ENCODE assay signal across 9 cellular contexts in genomic region chr12:56105503-56105902, GRCh38. TPM values are rescaled to one million over a fixed set of nuclear protein-coding genes. Genes with fewer than 3 reads are reported as not detected.
DNase-seq lines count a peak whose midpoint lies in the region; ATAC-seq, FAIRE-seq and TF ChIP-seq lines count a peak whose summit lies in the region.
"Had no signal": no experiment of that assay in that cellular context is flagged by ENCODE, and none has a peak within 500 bp of the region (broad histone marks: within the 10 kb centered on the region; RNA-seq: fewer than 3 reads in every experiment).

No MANE protein-coding gene starts in this region.

- no peak for FAIRE-seq in keratinocyte (lab: Jason Lieb, UNC)
- FAIRE-seq: A204.1 had no signal

- intact Hi-C loops in head of caudate nucleus (cut with DNase I) = loop anchor here (10.0 kb wide), 2 partner anchors 61 to 111 kb away; partner anchors contain the start of genes RPS26 and SUOX

- POLR2A ChIA-PET in SK-N-SH (lab: Yijun Ruan, JAX) = interaction anchor here (0.8 to 3.0 kb wide), 6 partner anchors 11 to 117 kb away, joined by 4 to 33 read pairs (median 14); partner anchors contain the start of genes ERBB3, ESYT1, RPL41 and ZC3H10

- peaks cover 21% of the 10 kb centered on the region for H3K36me3 Mint-ChIP-seq in activated naive CD8-positive, alpha-beta T cell

- peak overlapping the region; percentile 89 to 90 for H3K4me3 ChIP-seq in SK-N-SH (ENCODE audit: low read depth in 2 of 2, low read length in 1 of 2)
- H3K4me3 ChIP-seq in keratinocyte (ENCODE audit: control insufficient read depth in 2 of 3, extremely low read depth in 1 of 3, insufficient read depth in 2 of 3, low read depth in 1 of 3, low read length in 3 of 3) = peak overlapping the region; percentile 68 to 95 (median 93)
- peak overlapping the region; percentile 78 to 96 (median 88) for H3K4me3 ChIP-seq in subcutaneous abdominal adipose tissue (ENCODE audit: low read depth in 1 of 5, low read length in 5 of 5)

- peak overlapping the region; percentile 100 for H3K27ac Mint-ChIP-seq in activated naive CD8-positive, alpha-beta T cell

- dilution Hi-C loops in keratinocyte (cut with MboI; ENCODE audit: extremely low pct_ligation_motif_present, low sequenced_read_pairs) = no loop called here

- H2AFZ ChIP-seq in SK-N-SH (ENCODE audit: low read depth) (no peak overlapping the region), keratinocyte (ENCODE audit: control insufficient read depth, low read length) (no peak overlapping the region)

- H3K27me3 ChIP-seq in SK-N-SH (ENCODE audit: insufficient read depth) = no peaks in the 10 kb centered on the region
- H3K27me3 ChIP-seq in keratinocyte (ENCODE audit: control insufficient read depth, extremely low read depth, insufficient read depth, low read length) = no peaks in the 10 kb centered on the region
- H3K27me3 ChIP-seq in subcutaneous abdominal adipose tissue (ENCODE audit: control insufficient read depth in 5 of 5, insufficient read depth in 4 of 5, low read length in 5 of 5) = no peaks in the 10 kb centered on the region

- no peak for ATAC-seq in SK-N-SH treated with all-trans-retinoic acid at 6 μM for 48 hours

- H3K4me2 ChIP-seq in SK-N-SH (peak overlapping the region; percentile 84), keratinocyte (ENCODE audit: control insufficient read depth, extremely low read depth, insufficient read depth, low read depth, low read length) (peak overlapping the region; percentile 100)

- H3K36me3 ChIP-seq in SK-N-SH (replicated peaks in 1 of 2; ENCODE audit: control insufficient read depth in 1 of 2, insufficient read depth in 2 of 2, low read length in 1 of 2) = peaks cover 32 to 40% of the 10 kb centered on the region in 2 experiments
- peaks cover 17 to 33% of the 10 kb centered on the region in 2 experiments for H3K36me3 ChIP-seq in keratinocyte (ENCODE audit: control insufficient read depth in 2 of 2, extremely low read depth in 1 of 2, insufficient read depth in 2 of 2, low read length in 2 of 2)
- H3K36me3 ChIP-seq in subcutaneous abdominal adipose tissue (ENCODE audit: control insufficient read depth in 5 of 5, insufficient read depth in 5 of 5, low read length in 5 of 5) = peaks cover 11 to 38% (median 33%) of the 10 kb centered on the region in 5 donors

- peaks cover 14% of the 10 kb centered on the region for H3F3A ChIP-seq in SK-N-SH (replicated peaks; ENCODE audit: insufficient read depth)

- TF ChIP-seq EP300 in SK-N-SH (IDR thresholded peaks at IDR 0.05; ENCODE audit: borderline replicate concordance in 1 of 2, low read depth in 1 of 2, low read length in 1 of 2) = no peak

- H3K27ac ChIP-seq in SK-N-SH (ENCODE audit: low read depth in 2 of 2, low read length in 1 of 2) (no peak overlapping the region), keratinocyte (ENCODE audit: control insufficient read depth, insufficient read depth, low read length) (peak overlapping the region; percentile 76), subcutaneous abdominal adipose tissue (ENCODE audit: low read depth, low read length) (peak overlapping the region; percentile 81)

- in situ Hi-C loops in ACHN (cut with HindIII; ENCODE audit: low pct_ligation_motif_present, low pct_unique_long_range_greater_than_20kb, low sequenced_read_pairs) = no loop called here

- H4K20me1 ChIP-seq in SK-N-SH (ENCODE audit: insufficient read depth) (0 out of 2 replicates have a peak, but pooled peaks cover 3% of the 10 kb centered on the region), keratinocyte (ENCODE audit: control insufficient read depth, extremely low read depth, insufficient read depth, low read length) (peaks cover 6% of the 10 kb centered on the region)

- TF ChIP-seq RAD21 in SK-N-SH (IDR thresholded peaks at IDR 0.05; ENCODE audit: low read length) = no peak

- H3K4me3 Mint-ChIP-seq in activated naive CD8-positive, alpha-beta T cell = peak overlapping the region; percentile 100

- no peaks in the 10 kb centered on the region for H3K9me1 ChIP-seq in keratinocyte (ENCODE audit: control insufficient read depth, extremely low read depth, insufficient read depth, low read length)

- no peak for DNase-seq in SK-N-SH
- DNase-seq in keratinocyte (ENCODE audit: low read depth, low spot score) = no peak
- no peak for DNase-seq in ACHN
- DNase-seq in head of caudate nucleus = no peak
- DNase-seq in amniotic stem cell (lab: John Stamatoyannopoulos, UW) = no peak

- H3K9ac ChIP-seq in SK-N-SH (peak overlapping the region; percentile 96), keratinocyte (ENCODE audit: control insufficient read depth, extremely low read depth, insufficient read depth, low read length) (peak overlapping the region; percentile 95), subcutaneous abdominal adipose tissue (ENCODE audit: low read length in 5 of 5) (peak overlapping the region; percentile 81 to 95 (median 94))

- peaks cover 53% of the 10 kb centered on the region for H3K4me1 Mint-ChIP-seq in activated naive CD8-positive, alpha-beta T cell (ENCODE audit: low read depth)

- H3K9me3 ChIP-seq in SK-N-SH = no peaks in the 10 kb centered on the region
- no peaks in the 10 kb centered on the region for H3K9me3 ChIP-seq in keratinocyte (ENCODE audit: control insufficient read depth, low read depth, low read length)
- no peaks in the 10 kb centered on the region for H3K9me3 ChIP-seq in subcutaneous abdominal adipose tissue (ENCODE audit: control insufficient read depth in 5 of 5, low read length in 5 of 5)

- TF ChIP-seq CTCF in SK-N-SH (IDR thresholded peaks at IDR 0.05) = no peak
- no peak for TF ChIP-seq CTCF in keratinocyte (optimal IDR thresholded peaks at IDR 0.05 in 1 of 3, IDR thresholded peaks at IDR 0.05 in 1 of 3, conservative IDR thresholded peaks at IDR 0.05 in 1 of 3; ENCODE audit: extremely low read depth in 1 of 3, insufficient read depth in 2 of 3, low read length in 3 of 3)

- CTCF ChIA-PET in SK-N-SH (lab: Yijun Ruan, JAX) = interaction anchor here (1.3 to 1.9 kb wide), 4 partner anchors 12 to 153 kb away, joined by 4 to 7 read pairs (median 6); partner anchors contain the start of genes ANKRD52, SMARCC2 and ZC3H10

- H3K27me3 Mint-ChIP-seq in activated naive CD8-positive, alpha-beta T cell = no peaks in the 10 kb centered on the region

- H3K9me3 Mint-ChIP-seq in activated naive CD8-positive, alpha-beta T cell (ENCODE audit: low read depth) = no peaks in the 10 kb centered on the region

- no peaks in the 10 kb centered on the region for H3K9me2 ChIP-seq in SK-N-SH

- H3K79me2 ChIP-seq in SK-N-SH (ENCODE audit: insufficient read depth) (peaks cover 42% of the 10 kb centered on the region), keratinocyte (ENCODE audit: control insufficient read depth, insufficient read depth, low read length) (peaks cover 37% of the 10 kb centered on the region)

- WGBS in SK-N-SH (ENCODE audit: low lambda C conversion rate) = 13% methylated on average over 3 of the region's 3 CpGs

- peaks cover 5 to 19% of the 10 kb centered on the region in 2 experiments; a peak in 3 of 4 replicates for H3K4me1 ChIP-seq in SK-N-SH (ENCODE audit: control insufficient read depth in 1 of 2, insufficient read depth in 2 of 2, low read depth in 1 of 2, low read length in 1 of 2)
- peaks cover 30% of the 10 kb centered on the region for H3K4me1 ChIP-seq in keratinocyte (ENCODE audit: control insufficient read depth, extremely low read depth, insufficient read depth, low read length)
- H3K4me1 ChIP-seq in subcutaneous abdominal adipose tissue (ENCODE audit: control insufficient read depth in 5 of 5, insufficient read depth in 5 of 5, low read length in 5 of 5) = peaks cover 13 to 28% (median 22%) of the 10 kb centered on the region in 5 donors

RNA-seq across cellular contexts. Expression of gene PA2G4, which starts 1.1 kb away (rescaled TPM):
- polyA plus RNA-seq in SK-N-SH (2012; rRNA removed) (207 and 213 TPM in 2 replicates), keratinocyte (247 to 505 TPM (median 480 TPM) in 3 replicates)
- 228 and 238 TPM in 2 replicates for polyA plus RNA-seq in SK-N-SH (2012; cell fraction: cytosol; rRNA removed)
- 79.9 and 168 TPM in 2 replicates for polyA plus RNA-seq in SK-N-SH (2012; cell fraction: nucleus; rRNA removed)
- polyA plus RNA-seq in keratinocyte (2011; ENCODE audit: low read depth) = 147 TPM
- 318 and 422 TPM in 2 replicates for polyA plus RNA-seq in keratinocyte (2011; cell fraction: cytosol; rRNA removed)
- polyA plus RNA-seq in keratinocyte (2011; cell fraction: nucleus; rRNA removed) = 225 and 331 TPM in 2 replicates
- polyA plus RNA-seq in keratinocyte (2012; ENCODE audit: low replicate concordance) = 153 and 296 TPM in 2 replicates
- 43.9 to 207 TPM (median 82.7 TPM) in 3 replicates for polyA minus RNA-seq in keratinocyte
- polyA minus RNA-seq in keratinocyte (2011; cell fraction: cytosol; rRNA and poly(A)+ RNA removed) = 155 TPM
- polyA minus RNA-seq in keratinocyte (2011; cell fraction: nucleus; rRNA and poly(A)+ RNA removed) = 48.2 and 81.0 TPM in 2 replicates

RNA-seq across cellular contexts. Expression of gene RPL41, which starts 10.9 kb away (rescaled TPM):
- polyA plus RNA-seq in SK-N-SH (2012; rRNA removed) = 11,334 and 12,464 TPM in 2 replicates
- 13,670 and 22,985 TPM in 2 replicates for polyA plus RNA-seq in SK-N-SH (2012; cell fraction: cytosol; rRNA removed)
- 3,083 and 6,187 TPM in 2 replicates for polyA plus RNA-seq in SK-N-SH (2012; cell fraction: nucleus; rRNA removed)
- 7,566 to 10,481 TPM (median 10,062 TPM) in 3 replicates for polyA plus RNA-seq in keratinocyte
- polyA plus RNA-seq in keratinocyte (2011; ENCODE audit: low read depth) = 3,262 TPM
- polyA plus RNA-seq in keratinocyte (2011; cell fraction: cytosol; rRNA removed) = 13,641 and 15,426 TPM in 2 replicates
- 4,005 and 4,039 TPM in 2 replicates for polyA plus RNA-seq in keratinocyte (2011; cell fraction: nucleus; rRNA removed)
- polyA plus RNA-seq in keratinocyte (2012; ENCODE audit: low replicate concordance) = 7,260 and 8,127 TPM in 2 replicates
- 1,408 to 2,195 TPM (median 1,503 TPM) in 3 replicates for polyA minus RNA-seq in keratinocyte
- 1,298 TPM for polyA minus RNA-seq in keratinocyte (2011; cell fraction: cytosol; rRNA and poly(A)+ RNA removed)
- polyA minus RNA-seq in keratinocyte (2011; cell fraction: nucleus; rRNA and poly(A)+ RNA removed) = 272 and 374 TPM in 2 replicates

RNA-seq across cellular contexts. Expression of gene ZC3H10, which starts 12.6 kb away (rescaled TPM):
- 1.9 and 2.0 TPM in 2 replicates for polyA plus RNA-seq in SK-N-SH (2012; rRNA removed)
- 1.1 and 1.3 TPM in 2 replicates for polyA plus RNA-seq in SK-N-SH (2012; cell fraction: cytosol; rRNA removed)
- polyA plus RNA-seq in SK-N-SH (2012; cell fraction: nucleus; rRNA removed) = 4.3 and 4.4 TPM in 2 replicates
- 0.81 to 1.0 TPM (median 0.85 TPM) in 3 replicates for polyA plus RNA-seq in keratinocyte
- polyA plus RNA-seq in keratinocyte (2011; ENCODE audit: low read depth) = 0.89 TPM
- 0.43 and 0.44 TPM in 2 replicates for polyA plus RNA-seq in keratinocyte (2011; cell fraction: cytosol; rRNA removed)
- 1.1 and 1.2 TPM in 2 replicates for polyA plus RNA-seq in keratinocyte (2011; cell fraction: nucleus; rRNA removed)
- polyA plus RNA-seq in keratinocyte (2012; ENCODE audit: low replicate concordance) = 1.0 and 1.2 TPM in 2 replicates
- polyA minus RNA-seq in keratinocyte = 0.96 to 3.8 TPM (median 3.7 TPM) in 3 replicates
- polyA minus RNA-seq in keratinocyte (2011; cell fraction: cytosol; rRNA and poly(A)+ RNA removed) = 0.58 TPM
- 0.95 and 1.2 TPM in 2 replicates for polyA minus RNA-seq in keratinocyte (2011; cell fraction: nucleus; rRNA and poly(A)+ RNA removed)

RNA-seq across cellular contexts. Expression of gene ESYT1, which starts 22.6 kb away (rescaled TPM):
- polyA plus RNA-seq in SK-N-SH (2012; rRNA removed) (132 and 143 TPM in 2 replicates), keratinocyte (140 to 205 TPM (median 141 TPM) in 3 replicates)
- polyA plus RNA-seq in SK-N-SH (2012; cell fraction: cytosol; rRNA removed) = 76.6 and 100 TPM in 2 replicates
- polyA plus RNA-seq in SK-N-SH (2012; cell fraction: nucleus; rRNA removed) = 203 and 237 TPM in 2 replicates
- polyA plus RNA-seq in keratinocyte (2011; ENCODE audit: low read depth) = 14.0 TPM
- 64.9 and 65.2 TPM in 2 replicates for polyA plus RNA-seq in keratinocyte (2011; cell fraction: cytosol; rRNA removed)
- polyA plus RNA-seq in keratinocyte (2011; cell fraction: nucleus; rRNA removed) = 375 and 378 TPM in 2 replicates
- 47.7 and 113 TPM in 2 replicates for polyA plus RNA-seq in keratinocyte (2012; ENCODE audit: low replicate concordance)
- polyA minus RNA-seq in keratinocyte = 263 to 371 TPM (median 328 TPM) in 3 replicates
- polyA minus RNA-seq in keratinocyte (2011; cell fraction: cytosol; rRNA and poly(A)+ RNA removed) = 167 TPM
- polyA minus RNA-seq in keratinocyte (2011; cell fraction: nucleus; rRNA and poly(A)+ RNA removed) = 386 and 463 TPM in 2 replicates

RNA-seq across cellular contexts. Expression of gene ERBB3, which starts 25.5 kb away (rescaled TPM):
- polyA plus RNA-seq in SK-N-SH (2012; rRNA removed) (1.4 and 1.5 TPM in 2 replicates), keratinocyte (13.6 to 19.8 TPM (median 16.4 TPM) in 3 replicates)
- 1.1 and 1.2 TPM in 2 replicates for polyA plus RNA-seq in SK-N-SH (2012; cell fraction: cytosol; rRNA removed)
- polyA plus RNA-seq in SK-N-SH (2012; cell fraction: nucleus; rRNA removed) = 0.99 and 1.1 TPM in 2 replicates
- 90.3 TPM for polyA plus RNA-seq in keratinocyte (2011; ENCODE audit: low read depth)
- 6.1 and 8.6 TPM in 2 replicates for polyA plus RNA-seq in keratinocyte (2011; cell fraction: cytosol; rRNA removed)
- polyA plus RNA-seq in keratinocyte (2011; cell fraction: nucleus; rRNA removed) = 41.3 and 45.7 TPM in 2 replicates
- 9.1 and 57.6 TPM in 2 replicates for polyA plus RNA-seq in keratinocyte (2012; ENCODE audit: low replicate concordance)
- polyA minus RNA-seq in keratinocyte = 38.3 to 51.4 TPM (median 46.2 TPM) in 3 replicates
- 10.6 TPM for polyA minus RNA-seq in keratinocyte (2011; cell fraction: cytosol; rRNA and poly(A)+ RNA removed)
- 33.0 and 47.2 TPM in 2 replicates for polyA minus RNA-seq in keratinocyte (2011; cell fraction: nucleus; rRNA and poly(A)+ RNA removed)

Comparison
In these comparisons a context has a peak if more than half of its experiments do, and no peak if none do; other contexts are left out.
1. H3K27ac ChIP-seq: peak in keratinocyte (single experiment) and subcutaneous abdominal adipose tissue (single experiment); none in SK-N-SH (0 of 2).
2. Peak in every context shown above with its lines, with median percentiles within 50 percentile points of each other: H3K4me3 ChIP-seq and H3K9ac ChIP-seq.